ENCODE assay signal across 22 cellular contexts in genomic region chr9:106970219-106970975, GRCh38.
DNase-seq lines count a peak whose midpoint lies in the region; ATAC-seq and TF ChIP-seq lines count a peak whose summit lies in the region.
"Had no signal": no experiment of that assay in that cellular context is flagged by ENCODE, and none has a peak within 500 bp of the region (broad histone marks: within the 10 kb centered on the region; RNA-seq: fewer than 3 reads in every experiment).

No MANE protein-coding gene starts in this region.

- H3K36me3 ChIP-seq in HUES6 (ENCODE audit: control insufficient read depth, insufficient read depth, low read length) (peaks cover 45% of the 10 kb centered on the region), iPS-20b (ENCODE audit: insufficient read depth, low read depth, low read length) (peaks cover 73% of the 10 kb centered on the region)

- peaks cover 76% of the 10 kb centered on the region for H3K36me3 Mint-ChIP-seq in brain
- H3K36me3 Mint-ChIP-seq: CD4-positive, CD25-positive, alpha-beta regulatory T cell had no signal

- H3K27ac Mint-ChIP-seq in brain = peak overlapping the region; percentile 64 to 95 (median 87)
- H3K27ac Mint-ChIP-seq: activated T-helper 1 cell treated with anti-CD3 and anti-CD28 coated beads, Interleukin-12 subunit alpha, Interleukin-12 subunit beta, Interleukin-2, Interleukin-4 antibody, amounts not matched to agents 30 ng/mL and 10 ng/mL and 1 ng/mL, durations not matched to agents 14 hours and 24 hours and 36 hours; CD4-positive, CD25-positive, alpha-beta regulatory T cell; effector memory CD8-positive, alpha-beta T cell; T-helper 2 cell treated with Interferon-gamma antibody and Interleukin-4, amounts not matched to agents 5 μg/mL and 100 μg/mL, for 36 hours had no signal

- no peaks in the 10 kb centered on the region for H3K9me3 Mint-ChIP-seq in brain
- H3K9me3 Mint-ChIP-seq: activated T-helper 1 cell treated with anti-CD3 and anti-CD28 coated beads, Interleukin-12 subunit alpha, Interleukin-12 subunit beta, Interleukin-2, Interleukin-4 antibody, amounts not matched to agents 30 ng/mL and 10 ng/mL and 1 ng/mL, durations not matched to agents 14 hours and 24 hours and 36 hours; T-helper 2 cell treated with Interferon-gamma antibody and Interleukin-4, amounts not matched to agents 5 μg/mL and 100 μg/mL, for 36 hours had no signal

- H3K27me3 Mint-ChIP-seq in brain = no peaks in the 10 kb centered on the region
- H3K27me3 Mint-ChIP-seq: CD4-positive, CD25-positive, alpha-beta regulatory T cell; central memory CD8-positive, alpha-beta T cell; effector memory CD8-positive, alpha-beta T cell had no signal

- no peak overlapping the region for H3K9ac ChIP-seq in HUES6 (ENCODE audit: low read length)
- H3K9ac ChIP-seq in iPS-20b (ENCODE audit: low read depth, low read length) = peak overlapping the region; percentile 47; the same call in 1 of the 2 replicates
- H3K9ac ChIP-seq: KMS-11 had no signal

- H3K27ac ChIP-seq in HUES6 (ENCODE audit: low read depth, low read length) = peak overlapping the region; percentile 77
- no peak overlapping the region for H3K27ac ChIP-seq in iPS-20b (ENCODE audit: low read length)
- H3K27ac ChIP-seq: KMS-11, skin epidermis, stomach, vagina had no signal

- H3K27me3 ChIP-seq in HUES6 (ENCODE audit: control insufficient read depth, insufficient read depth, low read length) (no peaks in the 10 kb centered on the region), iPS-20b (ENCODE audit: insufficient read depth, low read length) (no peaks in the 10 kb centered on the region)
- H3K27me3 ChIP-seq: stomach, vagina had no signal

- H3K4me1 ChIP-seq in HUES6 (ENCODE audit: control insufficient read depth, insufficient read depth, low read length) = peaks cover 34% of the 10 kb centered on the region
- peaks cover 41% of the 10 kb centered on the region for H3K4me1 ChIP-seq in iPS-20b (ENCODE audit: insufficient read depth, low read length)
- H3K4me1 ChIP-seq: stomach, vagina had no signal

- ATAC-seq in HG03460 (IDR thresholded peaks at IDR 0.05; ENCODE audit: unreplicated experiment) = no peak
- ATAC-seq: effector memory CD8-positive, alpha-beta T cell; mucosa of descending colon had no signal

- H3K9me3 ChIP-seq in HUES6 (ENCODE audit: control insufficient read depth, insufficient read depth, low read depth, low read length) (no peaks in the 10 kb centered on the region), iPS-20b (ENCODE audit: insufficient read depth, low read depth, low read length) (no peaks in the 10 kb centered on the region)
- H3K9me3 ChIP-seq: mucosa of descending colon, stomach, vagina had no signal

- H3K4me1 Mint-ChIP-seq in brain = peaks cover 46% of the 10 kb centered on the region
- H3K4me1 Mint-ChIP-seq: CD4-positive, CD25-positive, alpha-beta regulatory T cell; central memory CD8-positive, alpha-beta T cell had no signal

- H3K4me3 Mint-ChIP-seq in brain = peak overlapping the region in 4 of 5 experiments; percentile 17 to 64 (median 47)
- H3K4me3 Mint-ChIP-seq: activated T-helper 1 cell treated with anti-CD3 and anti-CD28 coated beads, Interleukin-12 subunit alpha, Interleukin-12 subunit beta, Interleukin-2, Interleukin-4 antibody, amounts not matched to agents 30 ng/mL and 10 ng/mL and 1 ng/mL, durations not matched to agents 14 hours and 24 hours and 36 hours; CD4-positive, CD25-positive, alpha-beta regulatory T cell; central memory CD8-positive, alpha-beta T cell; effector memory CD8-positive, alpha-beta T cell; T-helper 2 cell treated with Interferon-gamma antibody and Interleukin-4, amounts not matched to agents 5 μg/mL and 100 μg/mL, for 36 hours had no signal

- no peak overlapping the region for H3K4me3 ChIP-seq in HUES6 (ENCODE audit: low read depth, low read length)
- peak overlapping the region; percentile 10; the same call in 1 of the 2 replicates for H3K4me3 ChIP-seq in iPS-20b (ENCODE audit: low read length)
- H3K4me3 ChIP-seq: mucosa of descending colon, skin epidermis, stomach, vagina had no signal

- no peak for TF ChIP-seq CTCF in brain (conservative IDR thresholded peaks at IDR 0.05)

- DNase-seq in pons (ENCODE audit: low spot score) = peak; percentile 60
- DNase-seq in activated CD8-positive, alpha-beta memory T cell treated with anti-CD3 and anti-CD28 coated beads, Interleukin-2, amount 50 U/mL, for 4 hours = no peak
- DNase-seq in GDM1 (lab: John Stamatoyannopoulos, UW) = no peak
- DNase-seq in NCI-H510A treated with DMSO at 0.1 percent for 48 hours (lab: John Stamatoyannopoulos, UW) = no peak
- DNase-seq: activated CD4-positive, CD25-positive, alpha-beta regulatory T cell; CD4-positive, CD25-positive, alpha-beta regulatory T cell; effector memory CD8-positive, alpha-beta T cell; mucosa of descending colon; NCI-H2171; SHP77 treated with DMSO at 0.1 percent for 48 hours; stimulated activated CD4-positive, alpha-beta T cell treated with anti-CD3 and anti-CD28 coated beads, Interleukin-2, amount 100 ng/mL, for 48 hours; stomach had no signal
